In the genomic region with DNA sequence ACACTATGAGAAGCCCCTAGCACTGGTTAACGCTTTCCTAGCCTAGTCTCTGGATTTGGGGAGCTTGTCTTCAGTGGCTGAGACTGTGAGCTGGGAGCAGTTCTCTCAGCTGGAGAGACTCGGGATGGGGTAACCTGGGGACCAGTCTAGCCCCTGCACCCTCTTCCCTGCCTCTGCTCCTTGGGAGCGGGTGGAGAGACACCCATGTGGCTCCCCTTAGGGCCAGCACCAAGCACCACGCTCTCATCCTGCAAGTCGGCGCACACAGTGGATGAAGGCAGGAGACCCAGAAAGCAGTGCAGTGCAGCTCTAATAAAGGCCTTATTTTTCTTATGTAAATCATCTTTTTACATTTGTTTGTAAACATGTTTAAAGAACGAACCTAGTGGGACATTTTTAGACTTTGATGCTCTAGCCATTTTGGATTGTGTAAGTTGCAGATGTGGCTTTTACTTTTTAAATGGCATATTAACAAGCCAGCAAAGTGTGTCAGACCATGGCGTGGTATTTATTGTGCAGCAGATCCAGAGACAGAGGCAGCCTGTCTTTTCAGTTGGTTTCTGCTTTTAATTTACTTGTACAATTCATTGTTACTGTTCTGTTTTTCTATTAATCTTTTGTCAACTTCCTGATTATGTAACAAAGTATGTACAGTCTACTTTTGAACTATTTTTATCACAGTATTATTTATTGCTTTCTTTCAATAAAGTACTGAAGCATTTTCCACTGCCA, we compare ENCODE assay signal across 22 cellular contexts. TPM values are rescaled to one million over a fixed set of nuclear protein-coding genes. Genes with fewer than 3 reads are reported as not detected.
DNase-seq lines count a peak whose midpoint lies in the region; ATAC-seq and TF ChIP-seq lines count a peak whose summit lies in the region.
"Had no signal": no experiment of that assay in that cellular context is flagged by ENCODE, and none has a peak within 500 bp of the region (broad histone marks: within the 10 kb centered on the region; RNA-seq: fewer than 3 reads in every experiment).

No MANE protein-coding gene starts in this region.

- H4K20me1 ChIP-seq in osteoblast (ENCODE audit: insufficient read depth, low read length): no peaks in the 10 kb centered on the region

- H3K9me3 Mint-ChIP-seq in Calu3 (ENCODE audit: low read depth, unreplicated experiment): no peaks in the 10 kb centered on the region
- H3K9me3 Mint-ChIP-seq: stimulated activated naive CD8-positive, alpha-beta T cell treated with anti-CD3 and anti-CD28 coated beads, Interleukin-15, Interleukin-2, amounts not matched to agents 100 ng/mL and 50 ng/mL, for 24 hours had no signal

- H3K9me3 ChIP-seq in esophagus muscularis mucosa (no peaks in the 10 kb centered on the region), osteoblast (ENCODE audit: low read depth, low read length) (no peaks in the 10 kb centered on the region)

- intact Hi-C loops in esophagus muscularis mucosa (cut with DNase I): no loop called here
- intact Hi-C loops in Calu3 (cut with micrococcal nuclease; ENCODE audit: unreplicated experiment): no loop called here

- H3K27ac ChIP-seq in VCaP: peak overlapping the region; percentile 22
- peak overlapping the region; percentile 77 to 81 (median 80) for H3K27ac ChIP-seq in esophagus muscularis mucosa (replicated peaks in 1 of 4)
- no peak overlapping the region for H3K27ac ChIP-seq in osteoblast (ENCODE audit: low read depth, low read length)
- H3K27ac ChIP-seq: HL-60 had no signal

- TF ChIP-seq POLR2A in esophagus muscularis mucosa (IDR thresholded peaks at IDR 0.05; ENCODE audit: low read depth) (no peak), erythroblast (IDR thresholded peaks at IDR 0.05; ENCODE audit: low read length) (no peak)

- H3K4me3 ChIP-seq in esophagus muscularis mucosa: no peak overlapping the region
- no peak overlapping the region for H3K4me3 ChIP-seq in osteoblast (ENCODE audit: insufficient read depth, low read length)
- H3K4me3 ChIP-seq: skin epidermis had no signal

- DNase-seq in esophagus muscularis mucosa (ENCODE audit: extremely low spot score): no peak
- DNase-seq in osteoblast (ENCODE audit: insufficient read length, low spot score, missing footprints): peak; percentile 54
- no peak for DNase-seq in erythroblast (lab: John Stamatoyannopoulos, UW)
- no peak for DNase-seq in Calu3
- no peak for DNase-seq in dedifferentiated amniotic fluid mesenchymal stem cell (ENCODE audit: extremely low spot score)
- DNase-seq: activated CD4-positive, alpha-beta T cell treated with anti-CD3 and anti-CD28 coated beads for 48 hours; activated CD8-positive, alpha-beta memory T cell treated with anti-CD3 and anti-CD28 coated beads for 24 hours; activated gamma-delta T cell treated with Interleukin-2 at 50 U/mL for 16 hours; effector CD8-positive, alpha-beta T cell; mesendoderm; NCI-H1694; NCI-H510A; nucleus accumbens; OCI-M1; trophoblast cell had no signal

- no peak for TF ChIP-seq EP300 in esophagus muscularis mucosa (IDR thresholded peaks at IDR 0.05)

- peaks cover 2% of the 10 kb centered on the region for H3K79me2 ChIP-seq in osteoblast (ENCODE audit: insufficient read depth, low read length)

- ATAC-seq in HG03342 (IDR thresholded peaks at IDR 0.05; ENCODE audit: unreplicated experiment): no peak
- ATAC-seq: HCT116, left lobe of liver had no signal

- peaks cover 64% of the 10 kb centered on the region for H3K36me3 Mint-ChIP-seq in Calu3 (ENCODE audit: insufficient read depth, unreplicated experiment)

- 76% methylated on average over 8 of the region's 8 CpGs for WGBS in esophagus muscularis mucosa

- H3K36me3 ChIP-seq in esophagus muscularis mucosa (peaks cover 0 to 50% (median 23%) of the 10 kb centered on the region in 4 donors), osteoblast (ENCODE audit: insufficient read depth, low read length) (peaks cover 21% of the 10 kb centered on the region)

- H3K4me1 Mint-ChIP-seq in Calu3 (ENCODE audit: low read depth, unreplicated experiment): peaks cover 7% of the 10 kb centered on the region

- H2AFZ ChIP-seq in osteoblast (ENCODE audit: low read length): no peak overlapping the region

- no peak overlapping the region for H3K4me2 ChIP-seq in osteoblast (ENCODE audit: insufficient read depth, low read length)

- H3K27me3 ChIP-seq in esophagus muscularis mucosa: no peaks in the 10 kb centered on the region
- no peaks in the 10 kb centered on the region for H3K27me3 ChIP-seq in osteoblast (ENCODE audit: insufficient read depth, low read length)

- no peak overlapping the region for H3K27ac Mint-ChIP-seq in Calu3 (ENCODE audit: unreplicated experiment)
- H3K27ac Mint-ChIP-seq: stimulated activated naive CD8-positive, alpha-beta T cell treated with anti-CD3 and anti-CD28 coated beads, Interleukin-15, Interleukin-2, amounts not matched to agents 100 ng/mL and 50 ng/mL, for 24 hours had no signal

- BruUV-seq in Calu3 (replicated peaks; lab: Mats Ljungman, UMichigan): no TSS peak

- TF ChIP-seq CTCF in VCaP (conservative IDR thresholded peaks at IDR 0.05) (no peak), esophagus muscularis mucosa (IDR thresholded peaks at IDR 0.05) (no peak), osteoblast (IDR thresholded peaks at IDR 0.05; ENCODE audit: extremely low read depth, low read depth, low read length) (no peak), Calu3 (IDR thresholded peaks at IDR 0.05; ENCODE audit: unreplicated experiment) (no peak)

- CTCF ChIA-PET in Calu3 (lab: Charles Lee): no interaction called here

- no peak overlapping the region for H3K4me3 Mint-ChIP-seq in Calu3 (ENCODE audit: low read depth, unreplicated experiment)
- H3K4me3 Mint-ChIP-seq: stimulated activated naive CD8-positive, alpha-beta T cell treated with anti-CD3 and anti-CD28 coated beads, Interleukin-15, Interleukin-2, amounts not matched to agents 100 ng/mL and 50 ng/mL, for 24 hours had no signal

- H3K27me3 Mint-ChIP-seq in Calu3 (ENCODE audit: unreplicated experiment): no peaks in the 10 kb centered on the region
- H3K27me3 Mint-ChIP-seq: stimulated activated naive CD8-positive, alpha-beta T cell treated with anti-CD3 and anti-CD28 coated beads, Interleukin-15, Interleukin-2, amounts not matched to agents 100 ng/mL and 50 ng/mL, for 24 hours had no signal

- H3K4me1 ChIP-seq in esophagus muscularis mucosa: peaks cover 0 to 39% (median 37%) of the 10 kb centered on the region in 4 donors
- H3K4me1 ChIP-seq in osteoblast (ENCODE audit: insufficient read depth, low read length): peaks cover 7% of the 10 kb centered on the region

RNA-seq across cellular contexts. Expression of a gene that starts 14.5 kb away (rescaled TPM):
- 100 to 1,000 TPM; 111 to 164 (median 146) TPM for total RNA-seq in esophagus muscularis mucosa
- total RNA-seq in osteoblast: 426 and 429 TPM in 2 replicates
- total RNA-seq in Calu3 (2022): 448 and 498 TPM in 2 replicates
